Comparison of ENCODE assay signal across 20 cellular contexts in the genomic region with DNA sequence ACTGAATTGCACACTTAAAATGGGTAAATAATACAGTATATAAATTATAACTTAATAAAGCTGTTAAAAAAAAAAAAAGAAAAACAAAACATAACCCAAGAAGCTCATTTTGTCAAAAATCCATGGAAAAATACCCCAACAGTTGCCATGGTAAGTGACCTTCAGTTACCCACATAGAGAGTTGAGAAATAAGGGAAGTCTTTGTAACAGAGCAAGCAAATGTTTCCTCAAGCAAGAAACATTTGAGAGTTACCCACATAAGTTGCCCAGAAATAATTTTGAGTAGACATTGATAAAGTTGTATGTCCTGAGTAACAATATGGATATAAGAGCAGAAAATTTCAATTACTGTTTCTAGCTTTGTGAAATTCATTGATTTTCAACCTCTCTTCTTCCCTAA.
"Had no signal": no experiment of that assay in that cellular context is flagged by ENCODE, and none has a peak within 500 bp of the region (broad histone marks: within the 10 kb centered on the region; RNA-seq: fewer than 3 reads in every experiment).

No MANE protein-coding gene starts in this region.

- H3K27ac ChIP-seq: epithelial cell of prostate, gastrocnemius medialis, thyroid gland, upper lobe of right lung had no signal

- DNase-seq: activated B cell treated with CpG ODN at 0.5 μM for 24 hours; activated CD4-positive, alpha-beta T cell treated with anti-CD3 and anti-CD28 coated beads for 36 hours; activated CD4-positive, alpha-beta T cell treated with anti-CD3 and anti-CD28 coated beads, Interleukin-2, amount 50 U/mL, for 4 hours; activated CD8-positive, alpha-beta memory T cell treated with anti-CD3 and anti-CD28 coated beads for 24 hours; activated CD8-positive, alpha-beta memory T cell treated with anti-CD3 and anti-CD28 coated beads, Interleukin-2, amount 50 U/mL, for 4 hours; activated naive CD4-positive, alpha-beta T cell treated with anti-CD3 and anti-CD28 coated beads for 36 hours; activated T-cell treated with anti-CD3 and anti-CD28 coated beads, Interleukin-2, amount 50 U/mL, for 24 hours; gastrocnemius medialis; head of caudate nucleus; hypothalamus; left ventricle myocardium superior; mammary epithelial cell; occipital lobe; spleen; stimulated activated CD4-positive, alpha-beta T cell treated with anti-CD3 and anti-CD28 coated beads, Interleukin-4, amount 100 ng/mL, for 1 hour; stimulated activated naive CD4-positive, alpha-beta T cell; T-helper 9 cell; thyroid gland; upper lobe of right lung had no signal
